ENCODE assay signal across 8 cellular contexts in the genomic region with DNA sequence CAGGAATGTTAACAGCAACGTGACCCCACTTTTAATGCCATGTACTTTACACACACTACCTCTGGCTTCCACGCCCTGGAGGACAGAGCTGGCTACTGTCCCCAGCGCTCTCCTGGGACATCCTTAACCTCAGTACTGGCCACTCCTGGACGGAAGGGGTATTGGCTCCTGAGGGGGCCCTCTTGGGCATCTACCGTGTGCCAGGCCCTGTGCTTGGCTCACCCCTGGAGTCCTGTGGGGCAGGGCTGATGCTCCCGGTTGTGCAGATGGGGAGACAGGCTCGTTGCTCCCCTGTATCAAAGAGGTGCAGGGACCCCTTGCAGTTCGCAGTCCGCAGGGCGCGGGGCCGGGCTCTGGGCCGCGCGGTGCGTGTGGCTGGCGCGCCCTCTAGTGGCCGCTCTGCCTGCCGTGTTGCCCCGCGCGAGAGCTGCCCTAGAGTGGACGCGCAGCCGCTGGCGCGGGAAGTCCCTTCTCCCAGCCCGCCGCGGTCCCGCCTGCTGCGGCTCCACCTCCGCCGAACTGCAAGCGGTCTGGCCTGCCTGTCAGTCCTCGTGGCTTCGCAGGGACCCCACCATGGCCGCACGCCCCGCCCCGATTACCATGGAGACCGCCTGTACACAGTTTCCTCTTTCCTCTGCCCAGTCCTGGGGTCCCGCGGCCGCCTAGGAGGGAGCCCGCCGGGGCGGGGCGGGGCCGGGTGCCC. TPM values are rescaled to one million over a fixed set of nuclear protein-coding genes. Genes with fewer than 3 reads are reported as not detected.
A peak's percentile ranks its signal among the peaks of the same experiment; 100 is the strongest.
DNase-seq lines count a peak whose midpoint lies in the region; ATAC-seq and TF ChIP-seq lines count a peak whose summit lies in the region.

A gene with protein sequence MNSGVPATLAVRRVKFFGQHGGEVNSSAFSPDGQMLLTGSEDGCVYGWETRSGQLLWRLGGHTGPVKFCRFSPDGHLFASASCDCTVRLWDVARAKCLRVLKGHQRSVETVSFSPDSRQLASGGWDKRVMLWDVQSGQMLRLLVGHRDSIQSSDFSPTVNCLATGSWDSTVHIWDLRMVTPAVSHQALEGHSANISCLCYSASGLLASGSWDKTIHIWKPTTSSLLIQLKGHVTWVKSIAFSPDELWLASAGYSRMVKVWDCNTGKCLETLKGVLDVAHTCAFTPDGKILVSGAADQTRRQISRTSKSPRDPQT (plus strand): TSS at position 632 of the 703 bp plus-strand sequence. CDS start 72 bp downstream, outside the sequence.

- ATAC-seq in GM19025 (IDR thresholded peaks at IDR 0.05; ENCODE audit: low read depth, unreplicated experiment) (peak; percentile 77), HG03442 (IDR thresholded peaks at IDR 0.05; ENCODE audit: unreplicated experiment) (peak; percentile 69)

- peak within 1 kb of the TSS; percentile 75 for H3K4me2 ChIP-seq in OCI-LY1 (ENCODE audit: low read length)

- H3K36me3 ChIP-seq in OCI-LY1 (ENCODE audit: insufficient read depth, low read length), result peaks cover 20% of the 10 kb centered on the region

- peak; percentile 63 for DNase-seq in AG10803 (ENCODE audit: low read depth)
- peak; percentile 73 for DNase-seq in activated T-cell treated with anti-CD3 and anti-CD28 coated beads for 48 hours (ENCODE audit: low read depth)
- DNase-seq in erythroblast (lab: John Stamatoyannopoulos, UW), result peak; percentile 82 to 89
- DNase-seq in mucosa of gallbladder (ENCODE audit: low spot score), result peak; percentile 56
- DNase-seq in stimulated activated CD8-positive, alpha-beta memory T cell treated with anti-CD3 and anti-CD28 coated beads, Interleukin-7, amount 100 ng/mL, for 1 hour (ENCODE audit: low read depth in 2 of 2), result peak; percentile 49 to 56

- no peaks in the 10 kb centered on the region for H3K9me2 ChIP-seq in OCI-LY1 (ENCODE audit: low read depth, low read length)

- peak within 1 kb of the TSS; percentile 63 for H3K4me3 ChIP-seq in AG10803 (ENCODE audit: low read length)
- H3K4me3 ChIP-seq in OCI-LY1 (ENCODE audit: low read depth, low read length, poor library complexity, severe bottlenecking), result peak within 1 kb of the TSS; percentile 44

- no peaks in the 10 kb centered on the region for H3K79me2 ChIP-seq in OCI-LY1 (ENCODE audit: insufficient read depth, low read length)

- H3K4me1 ChIP-seq in OCI-LY1 (ENCODE audit: insufficient read depth, low read length, severe bottlenecking), result peaks cover 18% of the 10 kb centered on the region

- no peak within 1 kb of the TSS for H2AFZ ChIP-seq in OCI-LY1 (ENCODE audit: low read length)

- peak; percentile 72 for TF ChIP-seq CTCF in AG10803 (conservative IDR thresholded peaks at IDR 0.05; ENCODE audit: low read length)
- peak; percentile 98 for TF ChIP-seq CTCF in OCI-LY1 (IDR thresholded peaks at IDR 0.05; ENCODE audit: low read length)

- no peaks in the 10 kb centered on the region; the same call in 1 of the 2 replicates for H3K27me3 ChIP-seq in OCI-LY1 (ENCODE audit: insufficient read depth, low read length)

- 0 out of 2 replicates have a peak, but pooled peaks cover 9% of the 10 kb centered on the region for H3F3A ChIP-seq in OCI-LY1 (ENCODE audit: insufficient read depth, low read length)

- TF ChIP-seq POLR2A in erythroblast (IDR thresholded peaks at IDR 0.05; ENCODE audit: low read length), result no peak

- H3K9ac ChIP-seq in OCI-LY1 (ENCODE audit: low read length), result peak within 1 kb of the TSS; percentile 25; the same call in 1 of the 2 replicates

- no peaks in the 10 kb centered on the region for H4K20me1 ChIP-seq in OCI-LY1 (ENCODE audit: insufficient read depth, low read length)

- H3K27ac ChIP-seq in OCI-LY1 (ENCODE audit: low read depth, low read length, poor library complexity, severe bottlenecking), result no peak within 1 kb of the TSS

- H3K9me3 ChIP-seq in OCI-LY1 (ENCODE audit: low read length), result no peaks in the 10 kb centered on the region

RNA-seq across cellular contexts. Expression of the gene that starts here (rescaled TPM):
- not detected for total RNA-seq in mucosa of gallbladder

Comparison
In these comparisons a context has a peak if more than half of its experiments do, and no peak if none do; other contexts are left out.
1. Peak in DNase-seq in mucosa of gallbladder; RNA of the gene not detected or under 1 TPM.